Comparison of ENCODE assay signal across 27 cellular contexts in the genomic region with DNA sequence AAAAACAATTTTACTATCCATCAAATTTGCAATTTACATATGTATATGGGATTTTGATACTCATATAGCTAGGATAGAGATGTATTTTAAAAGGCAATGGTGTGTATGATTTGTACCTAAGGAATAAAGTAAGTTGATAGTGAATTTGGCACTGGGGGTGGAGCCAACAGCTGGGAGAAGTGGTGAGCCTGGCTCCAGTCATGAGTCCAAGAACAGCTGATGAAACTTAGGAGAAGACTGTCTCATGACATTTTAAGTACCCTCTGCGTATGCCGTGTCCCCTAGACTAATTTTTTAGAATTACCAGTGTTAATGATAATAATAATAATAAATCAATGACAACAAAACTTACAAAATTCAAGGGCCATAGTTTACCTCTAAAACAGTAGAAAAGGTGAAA.
"Had no signal": no experiment of that assay in that cellular context is flagged by ENCODE, and none has a peak within 500 bp of the region (broad histone marks: within the 10 kb centered on the region; RNA-seq: fewer than 3 reads in every experiment).

No MANE protein-coding gene starts in this region.

- H3K27me3 Mint-ChIP-seq: natural killer cell treated with Interleukin-12 subunit alpha and Interleukin-12 subunit beta and Interleukin-15 and Interleukin-18, amount 100 ng/mL, for 72 hours; stimulated activated naive B cell treated with anti-CD40 and anti-IgM and Interleukin-4, amounts not matched to agents 10 μg/mL and 1 μg/mL and 100 μg/mL, for 72 hours had no signal

- H3K27me3 ChIP-seq: neutrophil, right lobe of liver, stomach, thyroid gland, tibial nerve, upper lobe of left lung, vagina had no signal

- DNase-seq: naive thymus-derived CD8-positive, alpha-beta T cell; nephron progenitor cell; nucleus accumbens; pancreas; right cardiac atrium; right lobe of liver; spleen; stimulated activated CD4-positive, alpha-beta T cell treated with anti-CD3 and anti-CD28 coated beads, Interleukin-12 subunit alpha, Interleukin-12 subunit beta, amount 100 ng/mL, for 4 hours; stimulated activated CD4-positive, alpha-beta T cell treated with anti-CD3 and anti-CD28 coated beads, Interleukin-1b, Interleukin-23, amount 100 ng/mL, for 48 hours; stimulated activated CD4-positive, alpha-beta T cell treated with anti-CD3 and anti-CD28 coated beads, Interleukin-4, amount 100 ng/mL, for 1 hour; stimulated activated naive B cell treated with anti-CD40 and anti-IgM and Interleukin-4, amounts not matched to agents 10 μg/mL and 1 μg/mL and 100 μg/mL, for 72 hours; stimulated activated naive CD4-positive, alpha-beta T cell treated with Interleukin-2 at 50 U/mL for 16 hours; stomach; thyroid gland; trophoblast cell; upper lobe of left lung had no signal

- H3K9me3 ChIP-seq: neutrophil, pancreas, prostate gland, right lobe of liver, spleen, stomach, thoracic aorta, thyroid gland, tibial nerve, upper lobe of left lung, vagina had no signal

- H3K9me3 Mint-ChIP-seq: natural killer cell treated with Interleukin-12 subunit alpha and Interleukin-12 subunit beta and Interleukin-15 and Interleukin-18, amount 100 ng/mL, for 72 hours had no signal

- H3K4me3 Mint-ChIP-seq: naive thymus-derived CD8-positive, alpha-beta T cell; natural killer cell treated with Interleukin-12 subunit alpha and Interleukin-12 subunit beta and Interleukin-15 and Interleukin-18, amount 100 ng/mL, for 72 hours; nephron progenitor cell; neural crest cell; stimulated activated effector memory CD8-positive, alpha-beta T cell treated with anti-CD3 and anti-CD28 coated beads, Interleukin-12 subunit alpha, Interleukin-12 subunit beta, amount 100 ng/mL, for 72 hours; stimulated activated naive B cell treated with anti-CD40 and anti-IgM and Interleukin-4, amounts not matched to agents 10 μg/mL and 1 μg/mL and 100 μg/mL, for 72 hours; stimulated activated naive CD8-positive, alpha-beta T cell treated with anti-CD3 and anti-CD28 coated beads, Interleukin-15, Interleukin-2, amounts not matched to agents 100 ng/mL and 50 ng/mL, for 24 hours had no signal

- H3K4me3 ChIP-seq: pancreas, prostate gland, right lobe of liver, skin epidermis, smooth muscle cell, spleen, stomach, thoracic aorta, thyroid gland, tibial nerve, upper lobe of left lung, vagina had no signal

- H3K4me1 ChIP-seq: pancreas, right lobe of liver, spleen, stomach, thyroid gland, tibial nerve, upper lobe of left lung, vagina had no signal

- H3K36me3 Mint-ChIP-seq: naive thymus-derived CD8-positive, alpha-beta T cell; natural killer cell treated with Interleukin-12 subunit alpha and Interleukin-12 subunit beta and Interleukin-15 and Interleukin-18, amount 100 ng/mL, for 72 hours; stimulated activated effector memory CD8-positive, alpha-beta T cell treated with anti-CD3 and anti-CD28 coated beads, Interleukin-12 subunit alpha, Interleukin-12 subunit beta, amount 100 ng/mL, for 72 hours; stimulated activated naive B cell treated with anti-CD40 and anti-IgM and Interleukin-4, amounts not matched to agents 10 μg/mL and 1 μg/mL and 100 μg/mL, for 72 hours had no signal

- H3K36me3 ChIP-seq: neutrophil, pancreas, prostate gland, right lobe of liver, spleen, stomach, thoracic aorta, thyroid gland, tibial nerve, upper lobe of left lung, vagina had no signal

- H3K27ac Mint-ChIP-seq: naive thymus-derived CD8-positive, alpha-beta T cell; natural killer cell treated with Interleukin-12 subunit alpha and Interleukin-12 subunit beta and Interleukin-15 and Interleukin-18, amount 100 ng/mL, for 72 hours; nephron progenitor cell; stimulated activated effector memory CD8-positive, alpha-beta T cell treated with anti-CD3 and anti-CD28 coated beads, Interleukin-12 subunit alpha, Interleukin-12 subunit beta, amount 100 ng/mL, for 72 hours; stimulated activated naive B cell treated with anti-CD40 and anti-IgM and Interleukin-4, amounts not matched to agents 10 μg/mL and 1 μg/mL and 100 μg/mL, for 72 hours; stimulated activated naive CD8-positive, alpha-beta T cell treated with anti-CD3 and anti-CD28 coated beads, Interleukin-15, Interleukin-2, amounts not matched to agents 100 ng/mL and 50 ng/mL, for 24 hours had no signal

- H3K4me1 Mint-ChIP-seq: naive thymus-derived CD8-positive, alpha-beta T cell; stimulated activated effector memory CD8-positive, alpha-beta T cell treated with anti-CD3 and anti-CD28 coated beads, Interleukin-12 subunit alpha, Interleukin-12 subunit beta, amount 100 ng/mL, for 72 hours; stimulated activated naive B cell treated with anti-CD40 and anti-IgM and Interleukin-4, amounts not matched to agents 10 μg/mL and 1 μg/mL and 100 μg/mL, for 72 hours had no signal

- ATAC-seq: naive thymus-derived CD8-positive, alpha-beta T cell; natural killer cell treated with Interleukin-12 subunit alpha and Interleukin-12 subunit beta and Interleukin-15 and Interleukin-18, amount 100 ng/mL, for 72 hours; pancreas; right cardiac atrium; right lobe of liver; stimulated activated effector memory CD8-positive, alpha-beta T cell treated with anti-CD3 and anti-CD28 coated beads, Interleukin-12 subunit alpha, Interleukin-12 subunit beta, amount 100 ng/mL, for 72 hours; stimulated activated naive B cell treated with anti-CD40 and anti-IgM and Interleukin-4, amounts not matched to agents 10 μg/mL and 1 μg/mL and 100 μg/mL, for 72 hours had no signal

- H3K4me2 ChIP-seq: smooth muscle cell had no signal

- H3K27ac ChIP-seq: neutrophil, pancreas, prostate gland, right lobe of liver, skin epidermis, spleen, stomach, thoracic aorta, thyroid gland, tibial nerve, upper lobe of left lung, vagina had no signal
